12 cellular contexts compared by ENCODE assay signal in the genomic region with DNA sequence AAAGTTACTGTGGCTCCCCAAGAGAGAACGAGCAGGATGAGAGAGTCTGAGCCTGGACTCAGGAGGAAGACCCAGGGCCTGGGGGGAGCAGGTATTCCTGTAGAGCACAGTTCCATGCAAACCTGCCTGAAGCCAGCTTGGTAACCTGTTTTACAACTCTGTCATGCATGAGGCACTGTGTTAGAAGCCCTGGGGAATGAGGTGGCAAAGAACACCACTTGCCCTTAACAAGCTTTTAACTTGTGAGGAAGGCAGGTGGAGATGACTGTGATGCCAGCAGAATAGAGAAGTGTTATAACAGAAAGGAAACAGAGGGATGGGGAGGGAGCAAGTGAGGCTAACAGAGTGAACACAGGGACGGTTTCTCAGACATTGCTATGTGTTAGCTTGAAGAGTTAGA. TPM values are rescaled to one million over a fixed set of nuclear protein-coding genes. Genes with fewer than 3 reads are reported as not detected.
DNase-seq lines count a peak whose midpoint lies in the region; ATAC-seq and TF ChIP-seq lines count a peak whose summit lies in the region.
"Had no signal": no experiment of that assay in that cellular context is flagged by ENCODE, and none has a peak within 500 bp of the region (broad histone marks: within the 10 kb centered on the region; RNA-seq: fewer than 3 reads in every experiment).

No MANE protein-coding gene starts in this region.

- peaks cover 13% of the 10 kb centered on the region; the same call in 1 of the 2 replicates for H3K9me3 ChIP-seq in BLaER1
- H3K9me3 ChIP-seq in PC-3 (ENCODE audit: low read length): no peaks in the 10 kb centered on the region

- no peaks in the 10 kb centered on the region for H3K27me3 ChIP-seq in BLaER1
- H3K27me3 ChIP-seq in PC-3 (ENCODE audit: low read length): no peaks in the 10 kb centered on the region

- POLR2A ChIA-PET in PC-3 (lab: Charles Lee; ENCODE audit: unreplicated experiment): interaction anchor here (0.6 kb wide), 1 partner anchor 30 kb away, joined by 8 read pairs; no protein-coding TSS in a partner anchor

- H3K27ac ChIP-seq in BLaER1 (peak overlapping the region; percentile 41; the same call in 1 of the 2 replicates), PC-3 (ENCODE audit: low read length) (peak overlapping the region; percentile 15; the same call in 1 of the 2 replicates)

- intact Hi-C loops in PC-3 (cut with micrococcal nuclease) (no loop called here), Right ventricle myocardium inferior (cut with DNase I) (no loop called here)

- no peaks in the 10 kb centered on the region for H4K20me1 ChIP-seq in BLaER1
- H4K20me1 ChIP-seq in PC-3 (ENCODE audit: low read length): no peaks in the 10 kb centered on the region

- H3K36me3 ChIP-seq in BLaER1 (no peaks in the 10 kb centered on the region), PC-3 (ENCODE audit: low read depth, low read length) (no peaks in the 10 kb centered on the region)

- H3K4me2 ChIP-seq in BLaER1: peak overlapping the region; percentile 52
- H3K4me2 ChIP-seq in PC-3 (ENCODE audit: low read length): peak overlapping the region; percentile 46

- TF ChIP-seq CTCF in PC-3 (conservative IDR thresholded peaks at IDR 0.05; ENCODE audit: low read depth, low read length): no peak

- H3K4me3 ChIP-seq in BLaER1 (no peak overlapping the region), PC-3 (ENCODE audit: low read length) (no peak overlapping the region)

- no peaks in the 10 kb centered on the region for H3K9me2 ChIP-seq in PC-3 (replicated peaks; ENCODE audit: low read length)

- H3K4me1 ChIP-seq in BLaER1 (peaks cover 55% of the 10 kb centered on the region), PC-3 (ENCODE audit: insufficient read depth, low read length) (peaks cover 27% of the 10 kb centered on the region)

- no peaks in the 10 kb centered on the region for H3F3A ChIP-seq in PC-3 (ENCODE audit: low read length, unreplicated experiment)

- no peaks in the 10 kb centered on the region for H3K79me2 ChIP-seq in PC-3 (ENCODE audit: low read length)

- no peak overlapping the region for H2AFZ ChIP-seq in PC-3 (ENCODE audit: low read length)

- H3K9ac ChIP-seq in BLaER1 (no peak overlapping the region), PC-3 (ENCODE audit: low read length) (no peak overlapping the region)

- BruUV-seq in PC-3 (replicated peaks; lab: Mats Ljungman, UMichigan): no TSS peak

- peak; percentile 79 for DNase-seq in HPDE6-E6E7 (ENCODE audit: extremely low spot score)
- DNase-seq in PC-3: peak; percentile 89
- peak; percentile 32 for DNase-seq in iPS-NIHi11 (ENCODE audit: low spot score)
- no peak for DNase-seq in stimulated activated CD4-positive, alpha-beta T cell treated with anti-CD3 and anti-CD28 coated beads, Interleukin-15, amount 100 ng/mL, for 24 hours
- DNase-seq in Right ventricle myocardium inferior (ENCODE audit: missing footprints): no peak
- no peak for DNase-seq in NCI-H2227 (lab: John Stamatoyannopoulos, UW; ENCODE audit: unreplicated experiment)
- DNase-seq: activated effector memory CD4-positive, alpha-beta T cell treated with anti-CD3 and anti-CD28 coated beads, Interleukin-2, amount 50 U/mL, for 16 hours; stimulated activated CD8-positive, alpha-beta memory T cell treated with anti-CD3 and anti-CD28 coated beads, Interleukin-4, amount 100 ng/mL, for 48 hours had no signal

- ATAC-seq in PC-3: peak; percentile 83
- ATAC-seq in GM19328 (IDR thresholded peaks at IDR 0.05; ENCODE audit: unreplicated experiment): no peak
- ATAC-seq in Right ventricle myocardium inferior: no peak

- CTCF ChIA-PET in PC-3 (lab: Charles Lee): no interaction called here

RNA-seq across cellular contexts. Expression of a gene that starts 11.4 kb away (rescaled TPM):
- total RNA-seq in PC-3 (2014; rRNA removed): 0.11 TPM in 1 of 2 replicates, not detected in the other
- total RNA-seq in Right ventricle myocardium inferior: not detected
- total RNA-seq: lung microvascular endothelial cell, osteocyte had no signal

RNA-seq across cellular contexts. Expression of a gene that starts 31.3 kb away (rescaled TPM):
- 16.0 and 20.7 TPM in 2 replicates for total RNA-seq in PC-3 (2014; rRNA removed)
- total RNA-seq in Right ventricle myocardium inferior: 1.3 TPM

RNA-seq across cellular contexts. Expression of a gene that starts 40.9 kb away (rescaled TPM):
- total RNA-seq in PC-3 (2014; rRNA removed) (48.4 and 67.5 TPM in 2 replicates), Right ventricle myocardium inferior (not detected)
- total RNA-seq: lung microvascular endothelial cell, osteocyte had no signal

Comparison
In these comparisons a context has a peak if more than half of its experiments do, and no peak if none do; other contexts are left out.
1. DNase-seq: peak in HPDE6-E6E7 (single experiment), PC-3 (single experiment) and iPS-NIHi11 (single experiment); none in stimulated activated CD4-positive, alpha-beta T cell treated with anti-CD3 and anti-CD28 coated beads, Interleukin-15, amount 100 ng/mL, for 24 hours (single experiment), Right ventricle myocardium inferior (single experiment) and NCI-H2227 (single experiment).
2. RNA of a gene that starts 40.9 kb away (total RNA-seq): 48.4 to 67.5 TPM in PC-3; not detected in Right ventricle myocardium inferior (single experiment); every median in the first group is over 10 times any median in the second.